26 cellular contexts compared by ENCODE assay signal in genomic region chrX:45502396-45502795, GRCh38.
"Had no signal": no experiment of that assay in that cellular context is flagged by ENCODE, and none has a peak within 500 bp of the region (broad histone marks: within the 10 kb centered on the region; RNA-seq: fewer than 3 reads in every experiment).

No MANE protein-coding gene starts in this region.

- ATAC-seq: activated CD4-positive, CD25-positive, alpha-beta regulatory T cell treated with anti-CD3 and anti-CD28 coated beads, Interleukin-2, amount 50 U/mL, for 24 hours; activated CD8-positive, alpha-beta T cell treated with anti-CD3 and anti-CD28 coated beads for 36 hours; activated T-cell treated with anti-CD3 and anti-CD28 coated beads, Interleukin-2, amount 50 U/mL, for 72 hours; body of pancreas; K562; SK-N-SH treated with all-trans-retinoic acid at 6 μM for 48 hours had no signal

- H3K9me3 Mint-ChIP-seq: activated CD8-positive, alpha-beta T cell treated with anti-CD3 and anti-CD28 coated beads for 36 hours; activated naive CD4-positive, alpha-beta T cell treated with anti-CD3 and anti-CD28 coated beads, Interleukin-2, amount 50 U/mL, for 24 hours; activated T-helper 2 cell treated with anti-CD3 and anti-CD28 coated beads, Interferon-gamma antibody, Interleukin-2, Interleukin-4, amounts not matched to agents 10 μg/mL and 5 μg/mL and 100 μg/mL, durations not matched to agents 14 hours and 24 hours and 36 hours had no signal

- DNase-seq: activated CD4-positive, alpha-beta T cell treated with anti-CD3 and anti-CD28 coated beads for 4 hours; activated CD8-positive, alpha-beta memory T cell treated with anti-CD3 and anti-CD28 coated beads, Interleukin-2, amount 50 U/mL, for 4 hours; activated CD8-positive, alpha-beta T cell treated with anti-CD3 and anti-CD28 coated beads for 36 hours; activated T-cell treated with anti-CD3 and anti-CD28 coated beads, Interleukin-2, amount 50 U/mL, for 72 hours; aorta; body of pancreas; Kasumi-1; MV-4-11; NCI-H1092 treated with DMSO at 0.1 percent for 48 hours; NCI-H1417 treated with DMSO at 0.1 percent for 48 hours; NCI-H1694; NCI-H2081; NCI-H510A treated with DMSO at 0.1 percent for 48 hours; Peyer's patch; Right ventricle myocardium superior; SJCRH30; SW 1271 had no signal

- H3K4me1 ChIP-seq: SJCRH30 had no signal

- H3K4me3 ChIP-seq: body of pancreas, K562, Peyer's patch, SJCRH30 had no signal

- H3K27ac ChIP-seq: body of pancreas, RWPE1, SJCRH30 had no signal

- H3K4me1 Mint-ChIP-seq: central memory CD8-positive, alpha-beta T cell had no signal

- H3K36me3 ChIP-seq: Peyer's patch, SJCRH30 had no signal

- H3K36me3 Mint-ChIP-seq: activated naive CD4-positive, alpha-beta T cell treated with anti-CD3 and anti-CD28 coated beads, Interleukin-2, amount 50 U/mL, for 24 hours had no signal

- FAIRE-seq: bronchial epithelial cell had no signal

- H3K9me3 ChIP-seq: body of pancreas, Peyer's patch, SJCRH30 had no signal

- H3K27ac Mint-ChIP-seq: activated CD8-positive, alpha-beta T cell treated with anti-CD3 and anti-CD28 coated beads for 36 hours; activated naive CD4-positive, alpha-beta T cell treated with anti-CD3 and anti-CD28 coated beads, Interleukin-2, amount 50 U/mL, for 24 hours; activated T-cell treated with anti-CD3 and anti-CD28 coated beads, Interleukin-2, amount 50 U/mL, for 72 hours; activated T-helper 2 cell treated with anti-CD3 and anti-CD28 coated beads, Interferon-gamma antibody, Interleukin-2, Interleukin-4, amounts not matched to agents 10 μg/mL and 5 μg/mL and 100 μg/mL, durations not matched to agents 14 hours and 24 hours and 36 hours; T-helper 1 cell treated with Interleukin-12 subunit alpha and Interleukin-12 subunit beta and Interleukin-4 antibody, amounts not matched to agents 30 μg/mL and 1 μg/mL, for 36 hours had no signal

- H3K4me3 Mint-ChIP-seq: activated CD8-positive, alpha-beta T cell treated with anti-CD3 and anti-CD28 coated beads for 36 hours; activated naive CD4-positive, alpha-beta T cell treated with anti-CD3 and anti-CD28 coated beads, Interleukin-2, amount 50 U/mL, for 24 hours; activated T-cell treated with anti-CD3 and anti-CD28 coated beads, Interleukin-2, amount 50 U/mL, for 72 hours; central memory CD8-positive, alpha-beta T cell; T-helper 1 cell treated with Interleukin-12 subunit alpha and Interleukin-12 subunit beta and Interleukin-4 antibody, amounts not matched to agents 30 μg/mL and 1 μg/mL, for 36 hours had no signal

- H3K27me3 ChIP-seq: body of pancreas, Peyer's patch, SJCRH30 had no signal
